In genomic region chr13:107141767-107142166, GRCh38 we compare ENCODE assay signal across 25 cellular contexts.
"Had no signal": no experiment of that assay in that cellular context is flagged by ENCODE, and none has a peak within 500 bp of the region (broad histone marks: within the 10 kb centered on the region; RNA-seq: fewer than 3 reads in every experiment).

No MANE protein-coding gene starts in this region.

- H2AFZ ChIP-seq: neural progenitor cell, parathyroid adenoma had no signal

- H3K4me1 ChIP-seq: neural progenitor cell, parathyroid adenoma, right lobe of liver, sigmoid colon, stomach, upper lobe of left lung had no signal

- H3K4me2 ChIP-seq: neural progenitor cell had no signal

- H3K27ac ChIP-seq: neural progenitor cell, ovary, parathyroid adenoma, psoas muscle, right lobe of liver, sigmoid colon, stomach, thoracic aorta, thyroid gland, tibial nerve, upper lobe of left lung, vagina had no signal

- H3K79me2 ChIP-seq: parathyroid adenoma had no signal

- H3K36me3 ChIP-seq: neural progenitor cell, ovary, right lobe of liver, sigmoid colon, stomach, thoracic aorta, thyroid gland, tibial nerve, upper lobe of left lung, vagina had no signal

- DNase-seq: natural killer cell; occipital lobe; ovary; posterior cingulate gyrus; psoas muscle; right cardiac atrium; right lobe of liver; sigmoid colon; small intestine; stimulated activated CD4-positive, alpha-beta T cell treated with anti-CD3 and anti-CD28 coated beads, Interleukin-15, amount 100 ng/mL, for 24 hours; stimulated activated CD4-positive, alpha-beta T cell treated with anti-CD3 and anti-CD28 coated beads, Interleukin-2, amount 100 ng/mL, for 24 hours; stimulated activated CD4-positive, alpha-beta T cell treated with anti-CD3 and anti-CD28 coated beads, Interleukin-2, amount 100 ng/mL, for 48 hours; stimulated activated CD4-positive, alpha-beta T cell treated with anti-CD3 and anti-CD28 coated beads, Interleukin-4, amount 100 ng/mL, for 24 hours; stimulated activated naive B cell treated with anti-CD40 and anti-IgM and Interleukin-4, amounts not matched to agents 10 μg/mL and 1 μg/mL and 100 μg/mL, for 72 hours; stimulated activated naive CD4-positive, alpha-beta T cell treated with Interleukin-2 at 50 U/mL for 16 hours; stomach; thyroid gland; trophoblast cell; upper lobe of left lung had no signal

- H3K4me3 ChIP-seq: neural progenitor cell, ovary, psoas muscle, right lobe of liver, sigmoid colon, stomach, thoracic aorta, thyroid gland, tibial nerve, upper lobe of left lung, vagina had no signal

- H3K9me3 ChIP-seq: ovary, psoas muscle, right lobe of liver, sigmoid colon, stomach, thoracic aorta, thyroid gland, tibial nerve, upper lobe of left lung, vagina had no signal

- H3K9ac ChIP-seq: neural progenitor cell, parathyroid adenoma had no signal

- H3K27me3 ChIP-seq: neural progenitor cell, ovary, right lobe of liver, sigmoid colon, stomach, thyroid gland, tibial nerve, upper lobe of left lung, vagina had no signal

- ATAC-seq: natural killer cell; psoas muscle; right cardiac atrium; stimulated activated effector memory CD8-positive, alpha-beta T cell treated with anti-CD3 and anti-CD28 coated beads, Interleukin-12 subunit alpha, Interleukin-12 subunit beta, amount 100 ng/mL, for 72 hours; stimulated activated naive B cell treated with anti-CD40 and anti-IgM and Interleukin-4, amounts not matched to agents 10 μg/mL and 1 μg/mL and 100 μg/mL, for 72 hours had no signal
